ENCODE assay signal across 1 cellular context in the genomic region with DNA sequence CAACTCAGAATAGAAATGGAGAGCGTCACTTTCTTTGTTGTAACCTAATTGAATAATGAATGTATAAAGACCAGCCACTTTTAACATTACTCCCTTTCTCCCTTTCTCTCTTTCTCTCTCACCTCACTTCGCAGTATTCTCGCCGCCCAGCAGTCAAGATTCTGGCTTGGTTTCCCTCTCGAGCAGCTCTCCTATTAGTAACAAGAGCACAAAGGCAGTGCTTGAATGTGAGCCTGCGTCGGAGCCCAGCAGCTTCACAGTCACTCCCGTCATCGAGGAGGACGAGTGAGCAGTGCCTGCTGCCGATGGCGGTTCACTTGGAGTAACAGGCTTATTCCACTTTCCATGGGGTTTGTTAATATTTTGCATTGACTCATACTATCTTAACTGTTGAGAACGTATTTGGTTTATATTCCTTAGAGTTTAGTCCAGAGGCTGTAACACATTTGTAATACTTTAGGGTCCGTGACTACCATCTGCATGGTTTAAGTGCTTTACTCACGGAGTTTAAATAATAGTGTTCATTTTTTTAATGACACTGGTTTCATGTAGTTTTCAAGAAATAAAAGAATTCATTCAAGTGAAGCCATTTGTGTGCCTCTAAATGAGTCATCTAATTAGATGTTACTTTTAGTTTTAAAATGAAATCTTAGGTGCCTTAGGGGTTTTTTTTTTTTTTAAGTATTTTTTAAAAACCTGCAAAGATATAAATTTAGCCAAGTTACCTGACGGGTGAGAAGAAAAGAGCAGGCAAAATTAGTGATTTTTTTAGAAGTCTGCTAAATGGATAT.
TF ChIP-seq lines count a peak whose summit lies in the region.

No MANE protein-coding gene starts in this region.

TF ChIP-seq in H1, 55 proteins besides CTCF, POLR2A, EP300 and RAD21 (continued from another document):
- TF ChIP-seq TAF1 (IDR thresholded peaks at IDR 0.05; ENCODE audit: low read depth, low read length) (peak; percentile 40; the same call in 1 of the 2 replicates), POLR2AphosphoS5 (IDR thresholded peaks at IDR 0.05; ENCODE audit: low read depth, low read length) (no peak), SUZ12 (IDR thresholded peaks at IDR 0.05; ENCODE audit: low read length) (peak; percentile 52), CEBPB (IDR thresholded peaks at IDR 0.05; ENCODE audit: low read depth, low read length) (no peak), FOSL1 (IDR thresholded peaks at IDR 0.05; ENCODE audit: insufficient read depth, low read depth, low read length) (no peak), GABPA (IDR thresholded peaks at IDR 0.05; ENCODE audit: borderline replicate concordance, insufficient read depth, low read length) (no peak)
